In genomic region chr1:218164111-218164929, GRCh38 we compare ENCODE assay signal across 8 cellular contexts.
DNase-seq lines count a peak whose midpoint lies in the region; ATAC-seq and TF ChIP-seq lines count a peak whose summit lies in the region.

No MANE protein-coding gene starts in this region.

- H3K27ac ChIP-seq in SJSA1 (no peak overlapping the region), muscle layer of duodenum (ENCODE audit: low read length) (no peak overlapping the region)

- H3K27me3 ChIP-seq in SJSA1 (replicated peaks): peaks cover 81% of the 10 kb centered on the region
- peaks cover 38% of the 10 kb centered on the region for H3K27me3 ChIP-seq in muscle layer of duodenum (ENCODE audit: low read depth, low read length)

- DNase-seq in AG08396 (ENCODE audit: low spot score) (peak; percentile 20), SJSA1 (ENCODE audit: low read depth in 1 of 2, low spot score in 2 of 2) (peak; percentile 44), epithelial cell of esophagus (ENCODE audit: low read depth) (peak; percentile 25), NAMALWA (ENCODE audit: low spot score) (no peak), NCI-H524 treated with DMSO at 0.1 percent for 48 hours (lab: John Stamatoyannopoulos, UW) (no peak)

- H3K9me3 ChIP-seq in SJSA1 (replicated peaks) (no peaks in the 10 kb centered on the region), muscle layer of duodenum (ENCODE audit: control insufficient read depth in 1 of 2, low read length in 2 of 2) (no peaks in the 10 kb centered on the region)

- H3K36me3 ChIP-seq in SJSA1: no peaks in the 10 kb centered on the region
- H3K36me3 ChIP-seq in muscle layer of duodenum (ENCODE audit: control insufficient read depth in 1 of 2, insufficient read depth in 2 of 2, low read length in 2 of 2): no peaks in the 10 kb centered on the region

- peak overlapping the region; percentile 33 for H3K4me3 ChIP-seq in SJSA1
- H3K4me3 ChIP-seq in epithelial cell of esophagus (ENCODE audit: low read length): peak overlapping the region; percentile 30
- peak overlapping the region; percentile 66 to 76 for H3K4me3 ChIP-seq in muscle layer of duodenum (ENCODE audit: low read depth in 1 of 2, low read length in 2 of 2)

- ATAC-seq in GM18867 (IDR thresholded peaks at IDR 0.05; ENCODE audit: unreplicated experiment): peak; percentile 53
- peak; percentile 41 for ATAC-seq in HG03442 (IDR thresholded peaks at IDR 0.05; ENCODE audit: unreplicated experiment)

- H3K4me1 ChIP-seq in SJSA1 (replicated peaks) (peaks cover 14% of the 10 kb centered on the region), muscle layer of duodenum (ENCODE audit: control insufficient read depth in 1 of 2, insufficient read depth in 2 of 2, low read length in 2 of 2) (peaks cover 0 to 20% of the 10 kb centered on the region in 2 donors)

- no peak for TF ChIP-seq CTCF in epithelial cell of esophagus (IDR thresholded peaks at IDR 0.05; ENCODE audit: insufficient read depth, low read depth, low read length, missing control alignments)

Comparison
In these comparisons a context has a peak if more than half of its experiments do, and no peak if none do; other contexts are left out.
1. DNase-seq: peak in AG08396 (single experiment), SJSA1 (2 of 2) and epithelial cell of esophagus (single experiment); none in NAMALWA (single experiment) and NCI-H524 treated with DMSO at 0.1 percent for 48 hours (single experiment).
2. Peak in every context shown above with its lines, with median percentiles within 50 percentile points of each other: H3K4me3 ChIP-seq.